Comparison of ENCODE assay signal across 1 cellular context in genomic region chr14:50085570-50086315, GRCh38.
TF ChIP-seq lines count a peak whose summit lies in the region.

No MANE protein-coding gene starts in this region.

TF ChIP-seq in GM12878, 131 proteins besides CTCF, POLR2A, EP300 and RAD21 (continued from another document and continues in another):
- TF ChIP-seq ZNF592 (IDR thresholded peaks at IDR 0.05): no peak
- no peak for TF ChIP-seq BRCA1 (IDR thresholded peaks at IDR 0.05; ENCODE audit: low read depth, low read length)
- TF ChIP-seq ZBTB4 (CRISPR knock-in tag; IDR thresholded peaks at IDR 0.05): no peak
- peak; percentile 35; the same call in 1 of the 2 replicates for TF ChIP-seq BACH1 (IDR thresholded peaks at IDR 0.05; ENCODE audit: borderline replicate concordance)
- no peak for TF ChIP-seq ATF3 (IDR thresholded peaks at IDR 0.05; ENCODE audit: borderline replicate concordance, extremely low read depth, low read depth, low read length)
- TF ChIP-seq ZNF384 (IDR thresholded peaks at IDR 0.05; ENCODE audit: borderline replicate concordance, low read depth, low read length): no peak
- TF ChIP-seq KLF5 (IDR thresholded peaks at IDR 0.05; ENCODE audit: partially characterized antibody): peak; percentile 40
- no peak for TF ChIP-seq STAT3 (IDR thresholded peaks at IDR 0.05; ENCODE audit: low read depth, low read length)
- no peak for TF ChIP-seq TCF3 (IDR thresholded peaks at IDR 0.05; ENCODE audit: borderline replicate concordance, insufficient read depth, low read depth, low read length)
- TF ChIP-seq EED (IDR thresholded peaks at IDR 0.05; ENCODE audit: low read depth): peak; percentile 64; the same call in 1 of the 2 replicates
- no peak for TF ChIP-seq HSF1 (IDR thresholded peaks at IDR 0.05; ENCODE audit: low read depth, low read length)
- peak; percentile 62; the same call in 1 of the 2 replicates for TF ChIP-seq CREM (IDR thresholded peaks at IDR 0.05; ENCODE audit: low read depth)
- no peak for TF ChIP-seq USF2 (IDR thresholded peaks at IDR 0.05; ENCODE audit: borderline replicate concordance, low read depth, low read length)
- TF ChIP-seq NBN (IDR thresholded peaks at IDR 0.05): peak; percentile 81; the same call in 1 of the 2 replicates
- no peak for TF ChIP-seq ESRRA (IDR thresholded peaks at IDR 0.05; ENCODE audit: low read length)
- TF ChIP-seq CHD2 (IDR thresholded peaks at IDR 0.05; ENCODE audit: borderline replicate concordance, low read depth, low read length): peak; percentile 51; the same call in 1 of the 2 replicates
- TF ChIP-seq CEBPB (IDR thresholded peaks at IDR 0.05; ENCODE audit: borderline replicate concordance in 1 of 2, low read depth in 2 of 2, low read length in 2 of 2): no peak
- no peak for TF ChIP-seq ZZZ3 (IDR thresholded peaks at IDR 0.05; ENCODE audit: control insufficient read depth, insufficient read length, low read depth)
- TF ChIP-seq CBX5 (IDR thresholded peaks at IDR 0.05; ENCODE audit: low read depth): no peak
- TF ChIP-seq TCF12 (IDR thresholded peaks at IDR 0.05; ENCODE audit: low read depth, low read length): 0 out of 2 replicates have a peak, but pooled peaks have one; percentile 17
- TF ChIP-seq KDM1A (IDR thresholded peaks at IDR 0.05; ENCODE audit: borderline replicate concordance): no peak
- no peak for TF ChIP-seq ZBTB40 (IDR thresholded peaks at IDR 0.05; ENCODE audit: borderline replicate concordance)
- TF ChIP-seq NRF1 (conservative IDR thresholded peaks at IDR 0.05; ENCODE audit: low read depth, low read length): no peak
- TF ChIP-seq ASH2L (IDR thresholded peaks at IDR 0.05; ENCODE audit: borderline replicate concordance, low read depth): no peak
- TF ChIP-seq E2F8 (IDR thresholded peaks at IDR 0.05; ENCODE audit: low read depth, partially characterized antibody): no peak
- peak; percentile 81 for TF ChIP-seq MEF2B (IDR thresholded peaks at IDR 0.05; ENCODE audit: partially characterized antibody, poor library complexity, severe bottlenecking)
- no peak for TF ChIP-seq CBX3 (IDR thresholded peaks at IDR 0.05; ENCODE audit: borderline replicate concordance, low read depth)
- TF ChIP-seq POLR2AphosphoS2 (IDR thresholded peaks at IDR 0.05; ENCODE audit: low read depth, low read length): no peak
- peak; percentile 64 for TF ChIP-seq RUNX3 (IDR thresholded peaks at IDR 0.05; ENCODE audit: low read length)
- no peak for TF ChIP-seq SREBF2 (IDR thresholded peaks at IDR 0.05; ENCODE audit: low read length)
- no peak for TF ChIP-seq MYC (IDR thresholded peaks at IDR 0.05; ENCODE audit: insufficient read depth, insufficient read length, insufficient replicate concordance, low read length, severe bottlenecking)
- no peak; a peak in 1 of 4 replicates for TF ChIP-seq ETV6 (conservative IDR thresholded peaks at IDR 0.05 in 1 of 2, IDR thresholded peaks at IDR 0.05 in 1 of 2; ENCODE audit: borderline replicate concordance in 1 of 2, low read depth in 1 of 2)
- TF ChIP-seq ZBED1 (IDR thresholded peaks at IDR 0.05; ENCODE audit: borderline replicate concordance): 0 out of 2 replicates have a peak, but pooled peaks have one; percentile 36
- no peak for TF ChIP-seq NFXL1 (IDR thresholded peaks at IDR 0.05; ENCODE audit: borderline replicate concordance)
- TF ChIP-seq GABPA (IDR thresholded peaks at IDR 0.05; ENCODE audit: low read depth): no peak
- peak; percentile 53; the same call in 1 of the 2 replicates for TF ChIP-seq MAX (IDR thresholded peaks at IDR 0.05; ENCODE audit: low read depth, low read length)
- TF ChIP-seq RAD51 (IDR thresholded peaks at IDR 0.05): peak; percentile 56
- peak; percentile 48; the same call in 1 of the 2 replicates for TF ChIP-seq TAF1 (IDR thresholded peaks at IDR 0.05; ENCODE audit: borderline replicate concordance, low read depth, low read length)
- peak; percentile 74 for TF ChIP-seq ATF2 (IDR thresholded peaks at IDR 0.05; ENCODE audit: low read length)
- peak; percentile 32 for TF ChIP-seq SP1 (IDR thresholded peaks at IDR 0.05; ENCODE audit: low read depth, low read length)
- TF ChIP-seq BCL11A (IDR thresholded peaks at IDR 0.05; ENCODE audit: low read depth, low read length): peak; percentile 65; the same call in 1 of the 2 replicates
